ENCODE assay signal across 10 cellular contexts in genomic region chr3:125192190-125193035, GRCh38. TPM values are rescaled to one million over a fixed set of nuclear protein-coding genes. Genes with fewer than 3 reads are reported as not detected.
DNase-seq lines count a peak whose midpoint lies in the region; ATAC-seq and TF ChIP-seq lines count a peak whose summit lies in the region.
"Had no signal": no experiment of that assay in that cellular context is flagged by ENCODE, and none has a peak within 500 bp of the region (broad histone marks: within the 10 kb centered on the region; RNA-seq: fewer than 3 reads in every experiment).

No MANE protein-coding gene starts in this region.

- no peaks in the 10 kb centered on the region for H4K20me1 ChIP-seq in smooth muscle cell (ENCODE audit: low read depth)

- ATAC-seq in GM18498 (IDR thresholded peaks at IDR 0.05; ENCODE audit: unreplicated experiment), result peak; percentile 72
- peak; percentile 50 for ATAC-seq in GM21576 (IDR thresholded peaks at IDR 0.05; ENCODE audit: unreplicated experiment)
- peak; percentile 57 for ATAC-seq in HG03520 (IDR thresholded peaks at IDR 0.05; ENCODE audit: unreplicated experiment)

- H3K9ac ChIP-seq in smooth muscle cell (ENCODE audit: low read depth), result no peak overlapping the region

- WGBS in smooth muscle cell (ENCODE audit: low lambda C conversion rate), result 65% methylated on average over 12 of the region's 12 CpGs

- no peaks in the 10 kb centered on the region for H3K36me3 ChIP-seq in smooth muscle cell (ENCODE audit: low read depth)

- H3K79me2 ChIP-seq in smooth muscle cell (ENCODE audit: low read depth), result no peaks in the 10 kb centered on the region

- H2AFZ ChIP-seq in smooth muscle cell (ENCODE audit: low read depth), result no peak overlapping the region

- H3K27ac ChIP-seq in smooth muscle cell (ENCODE audit: low read depth), result no peak overlapping the region

- no peaks in the 10 kb centered on the region for H3K9me3 ChIP-seq in smooth muscle cell (replicated peaks; ENCODE audit: low read depth)

- H3K4me3 ChIP-seq in smooth muscle cell, result no peak overlapping the region

- peak; percentile 55 for DNase-seq in iPS-NIHi11 (ENCODE audit: low spot score)
- DNase-seq in DMS53 (lab: John Stamatoyannopoulos, UW), result no peak
- no peak for DNase-seq in anterior cingulate cortex (lab: John Stamatoyannopoulos, UW)
- DNase-seq in smooth muscle cell (lab: John Stamatoyannopoulos, UW; ENCODE audit: unreplicated experiment), result no peak
- DNase-seq in GM19240 (ENCODE audit: insufficient read length, low spot score), result no peak
- DNase-seq: midbrain; stimulated activated CD4-positive, alpha-beta T cell treated with anti-CD3 and anti-CD28 coated beads, Interleukin-1b, Interleukin-23, amount 100 ng/mL, for 48 hours had no signal

- no peak overlapping the region for H3K4me2 ChIP-seq in smooth muscle cell

- H3K27me3 ChIP-seq in smooth muscle cell (ENCODE audit: low read depth), result no peaks in the 10 kb centered on the region

- H3K4me1 ChIP-seq in smooth muscle cell (ENCODE audit: low read depth), result no peaks in the 10 kb centered on the region

- TF ChIP-seq CTCF in smooth muscle cell (IDR thresholded peaks at IDR 0.05; ENCODE audit: borderline replicate concordance, insufficient read depth, poor library complexity, severe bottlenecking), result no peak

- H3F3A ChIP-seq in smooth muscle cell (ENCODE audit: low read depth), result no peaks in the 10 kb centered on the region

RNA-seq across cellular contexts. Expression of gene SLC12A8, which starts 20.1 kb away (rescaled TPM):
- 40.3 and 54.3 TPM in 2 replicates for total RNA-seq in smooth muscle cell
- 28.5 and 31.7 TPM in 2 replicates for polyA plus RNA-seq in smooth muscle cell
